ENCODE assay signal across 23 cellular contexts in the genomic region with DNA sequence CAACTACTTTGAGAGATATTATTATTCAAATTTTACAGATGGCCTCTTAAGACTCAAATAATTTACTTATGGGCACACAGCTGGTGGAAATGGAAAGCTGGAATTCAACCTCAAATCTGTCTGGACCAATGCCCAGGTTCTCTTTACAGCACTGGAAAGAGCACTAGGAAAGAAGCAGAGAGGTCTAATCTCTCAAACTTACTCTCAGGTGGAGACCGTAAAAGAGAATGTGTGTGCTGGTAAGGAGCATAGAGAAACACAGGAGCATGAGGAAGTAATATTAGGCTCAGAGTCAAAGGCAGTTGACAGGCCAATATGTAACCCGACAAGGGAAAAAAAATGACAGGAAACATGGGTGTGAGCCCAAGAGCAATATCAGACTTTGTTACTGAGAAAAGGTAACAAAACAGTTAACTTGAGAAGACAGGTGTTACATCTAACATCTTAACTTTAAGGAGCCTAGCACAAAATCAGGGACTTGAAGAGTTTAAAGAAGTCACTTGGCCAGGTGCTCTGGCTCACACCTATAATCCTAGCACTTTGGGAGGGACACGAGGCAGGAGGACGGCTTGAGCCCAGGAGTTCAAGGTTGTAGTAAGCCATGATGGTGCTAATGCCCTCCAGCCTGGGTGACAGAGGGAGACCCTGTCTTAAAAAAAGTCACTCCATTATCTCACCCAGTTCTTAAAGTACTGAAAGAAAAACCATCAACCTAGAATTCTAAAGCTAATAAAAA. TPM values are rescaled to one million over a fixed set of nuclear protein-coding genes. Genes with fewer than 3 reads are reported as not detected.
A peak's percentile ranks its signal among the peaks of the same experiment; 100 is the strongest.
DNase-seq lines count a peak whose midpoint lies in the region; ATAC-seq and TF ChIP-seq lines count a peak whose summit lies in the region.
"Had no signal": no experiment of that assay in that cellular context is flagged by ENCODE, and none has a peak within 500 bp of the region (broad histone marks: within the 10 kb centered on the region; RNA-seq: fewer than 3 reads in every experiment).

No MANE protein-coding gene starts in this region.

- no peaks in the 10 kb centered on the region for H3K36me3 Mint-ChIP-seq in natural killer cell
- H3K36me3 Mint-ChIP-seq in natural killer cell treated with Interleukin-12 subunit alpha and Interleukin-12 subunit beta and Interleukin-15 and Interleukin-18, amount 100 ng/mL, for 72 hours = no peaks in the 10 kb centered on the region

- no peaks in the 10 kb centered on the region for H3K27me3 Mint-ChIP-seq in natural killer cell (ENCODE audit: low read depth in 2 of 2)
- no peaks in the 10 kb centered on the region for H3K27me3 Mint-ChIP-seq in natural killer cell treated with Interleukin-12 subunit alpha and Interleukin-12 subunit beta and Interleukin-15 and Interleukin-18, amount 100 ng/mL, for 72 hours
- H3K27me3 Mint-ChIP-seq: activated CD4-positive, alpha-beta memory T cell treated with anti-CD3 and anti-CD28 coated beads, Interleukin-2, amount 10 ng/mL, durations not matched to agents 7 days and 5 days had no signal

- in situ Hi-C loops in astrocyte of the spinal cord (cut with HindIII; ENCODE audit: low sequenced_read_pairs) = no loop called here
- in situ Hi-C loops in brain microvascular endothelial cell (cut with HindIII; ENCODE audit: low pct_ligation_motif_present, low sequenced_read_pairs) = no loop called here

- DNase-seq in natural killer cell (no peak), astrocyte of the spinal cord (ENCODE audit: low read depth, low spot score) (peak; percentile 22), left lobe of liver (ENCODE audit: low spot score) (no peak), right lobe of liver (no peak), brain microvascular endothelial cell (no peak)
- no peak for DNase-seq in natural killer cell treated with Interleukin-12 subunit alpha and Interleukin-12 subunit beta and Interleukin-15 and Interleukin-18, amount 100 ng/mL, for 72 hours (ENCODE audit: low spot score)
- DNase-seq in activated CD8-positive, alpha-beta memory T cell treated with anti-CD3 and anti-CD28 coated beads for 24 hours = no peak
- DNase-seq: activated CD4-positive, alpha-beta memory T cell treated with anti-CD3 and anti-CD28 coated beads, Interleukin-2, amount 10 ng/mL, durations not matched to agents 7 days and 5 days; activated T-cell treated with anti-CD3 and anti-CD28 coated beads, Interleukin-2, amount 50 U/mL, for 48 hours; central memory CD4-positive, alpha-beta T cell; DND-41; GM23248; islet precursor cell; NCI-H187; NCI-H226; retina; stimulated activated naive CD4-positive, alpha-beta T cell treated with Interleukin-2 at 50 U/mL for 16 hours; T-helper 1 cell; trophoblast cell had no signal

- TF ChIP-seq CTCF in natural killer cell (IDR thresholded peaks at IDR 0.05) (no peak), astrocyte of the spinal cord (IDR thresholded peaks at IDR 0.05; ENCODE audit: low read depth, low read length) (no peak), right lobe of liver (IDR thresholded peaks at IDR 0.05) (no peak), brain microvascular endothelial cell (IDR thresholded peaks at IDR 0.05; ENCODE audit: low read depth, low read length, missing control alignments) (no peak)

- 37% methylated on average over 4 of the region's 4 CpGs for WGBS in right lobe of liver (ENCODE audit: insufficient coverage, low coverage, low lambda C conversion rate, missing lambda C conversion rate)

- intact Hi-C loops in natural killer cell (cut with micrococcal nuclease) (no loop called here), right lobe of liver (cut with DNase I) (no loop called here)

- no peaks in the 10 kb centered on the region for H3K9me3 ChIP-seq in right lobe of liver
- H3K9me3 ChIP-seq: neutrophil had no signal

- ATAC-seq in natural killer cell (no peak), left lobe of liver (peak; percentile 14), right lobe of liver (no peak), HG02571 (IDR thresholded peaks at IDR 0.05; ENCODE audit: unreplicated experiment) (no peak)
- ATAC-seq in natural killer cell treated with Interleukin-12 subunit alpha and Interleukin-12 subunit beta and Interleukin-15 and Interleukin-18, amount 100 ng/mL, for 72 hours = no peak
- ATAC-seq: Right ventricle myocardium inferior had no signal

- no peaks in the 10 kb centered on the region for H3K4me1 ChIP-seq in right lobe of liver

- peaks cover 4 to 9% of the 10 kb centered on the region in 2 donors for H3K4me1 Mint-ChIP-seq in natural killer cell
- peaks cover 0 to 14% of the 10 kb centered on the region in 2 donors for H3K4me1 Mint-ChIP-seq in natural killer cell treated with Interleukin-12 subunit alpha and Interleukin-12 subunit beta and Interleukin-15 and Interleukin-18, amount 100 ng/mL, for 72 hours (ENCODE audit: low read depth in 2 of 2)
- H3K4me1 Mint-ChIP-seq: activated CD4-positive, alpha-beta memory T cell treated with anti-CD3 and anti-CD28 coated beads, Interleukin-2, amount 10 ng/mL, durations not matched to agents 7 days and 5 days had no signal

- no peak overlapping the region for H3K4me3 Mint-ChIP-seq in natural killer cell
- no peak overlapping the region for H3K4me3 Mint-ChIP-seq in natural killer cell treated with Interleukin-12 subunit alpha and Interleukin-12 subunit beta and Interleukin-15 and Interleukin-18, amount 100 ng/mL, for 72 hours
- H3K4me3 Mint-ChIP-seq: activated CD4-positive, alpha-beta memory T cell treated with anti-CD3 and anti-CD28 coated beads, Interleukin-2, amount 10 ng/mL, durations not matched to agents 7 days and 5 days had no signal

- H3K27ac Mint-ChIP-seq in natural killer cell = peak overlapping the region; percentile 37 to 52
- no peak overlapping the region for H3K27ac Mint-ChIP-seq in natural killer cell treated with Interleukin-12 subunit alpha and Interleukin-12 subunit beta and Interleukin-15 and Interleukin-18, amount 100 ng/mL, for 72 hours
- H3K27ac Mint-ChIP-seq: activated CD4-positive, alpha-beta memory T cell treated with anti-CD3 and anti-CD28 coated beads, Interleukin-2, amount 10 ng/mL, durations not matched to agents 7 days and 5 days had no signal

- H3K9me3 Mint-ChIP-seq in natural killer cell = no peaks in the 10 kb centered on the region
- H3K9me3 Mint-ChIP-seq in natural killer cell treated with Interleukin-12 subunit alpha and Interleukin-12 subunit beta and Interleukin-15 and Interleukin-18, amount 100 ng/mL, for 72 hours = no peaks in the 10 kb centered on the region
- H3K9me3 Mint-ChIP-seq: activated CD4-positive, alpha-beta memory T cell treated with anti-CD3 and anti-CD28 coated beads, Interleukin-2, amount 10 ng/mL, durations not matched to agents 7 days and 5 days had no signal

- H3K27ac ChIP-seq in right lobe of liver (no peak overlapping the region), brain microvascular endothelial cell (no peak overlapping the region)
- H3K27ac ChIP-seq: GM23248, hepatocyte, neutrophil had no signal

- H3K36me3 ChIP-seq in right lobe of liver (no peaks in the 10 kb centered on the region), brain microvascular endothelial cell (replicated peaks) (no peaks in the 10 kb centered on the region)
- H3K36me3 ChIP-seq: neutrophil had no signal

- H3K4me3 ChIP-seq in astrocyte of the spinal cord (ENCODE audit: low read depth, low read length) = no peak overlapping the region
- no peak overlapping the region for H3K4me3 ChIP-seq in right lobe of liver
- H3K4me3 ChIP-seq in brain microvascular endothelial cell (ENCODE audit: low read depth, low read length) = no peak overlapping the region
- H3K4me3 ChIP-seq: GM23248, hepatocyte had no signal

- H3K27me3 ChIP-seq in right lobe of liver (no peaks in the 10 kb centered on the region), brain microvascular endothelial cell (replicated peaks) (no peaks in the 10 kb centered on the region)
- H3K27me3 ChIP-seq: hepatocyte, neutrophil had no signal

- TF ChIP-seq POLR2A in right lobe of liver (IDR thresholded peaks at IDR 0.05) = no peak

RNA-seq across cellular contexts. Expression of gene PPP1R15B, which starts 20.7 kb away (rescaled TPM):
- 100 to 1,000 TPM; 174 to 236 (median 222) TPM for total RNA-seq in natural killer cell
- total RNA-seq in natural killer cell treated with Interleukin-12 subunit alpha and Interleukin-12 subunit beta and Interleukin-15 and Interleukin-18, amount 100 ng/mL, for 72 hours = 10 to 100 TPM; 93.1 to 98.6 TPM
- 34.1 TPM for total RNA-seq in left lobe of liver
- 10 to 100 TPM; 28.6 to 43.6 (median 34.3) TPM for total RNA-seq in right lobe of liver

RNA-seq across cellular contexts. Expression of gene PLEKHA6, which starts 31.2 kb away (rescaled TPM):
- under 1 TPM; 0.10 to 0.43 (median 0.16) TPM for total RNA-seq in natural killer cell
- under 1 TPM; 0.17 to 0.89 TPM for total RNA-seq in natural killer cell treated with Interleukin-12 subunit alpha and Interleukin-12 subunit beta and Interleukin-15 and Interleukin-18, amount 100 ng/mL, for 72 hours
- total RNA-seq in left lobe of liver = 28.8 TPM
- total RNA-seq in right lobe of liver = 10 to 100 TPM; 16.6 to 31.1 (median 22.1) TPM
- total RNA-seq: activated CD4-positive, alpha-beta memory T cell treated with anti-CD3 and anti-CD28 coated beads, Interleukin-2, amount 10 ng/mL, durations not matched to agents 7 days and 5 days had no signal

Comparison
In these comparisons a context has a peak if more than half of its experiments do, and no peak if none do; other contexts are left out.
1. H3K27ac Mint-ChIP-seq: peak in natural killer cell (2 of 2); none in natural killer cell treated with Interleukin-12 subunit alpha and Interleukin-12 subunit beta and Interleukin-15 and Interleukin-18, amount 100 ng/mL, for 72 hours (0 of 2).
2. RNA of gene PLEKHA6, which starts 31.2 kb away (total RNA-seq): 28.8 TPM in left lobe of liver (single experiment) and 16.6 to 31.1 TPM in right lobe of liver; 0.17 to 0.89 TPM in natural killer cell treated with Interleukin-12 subunit alpha and Interleukin-12 subunit beta and Interleukin-15 and Interleukin-18, amount 100 ng/mL, for 72 hours and 0.10 to 0.43 TPM in natural killer cell; every median in the first group is over 4 times any median in the second.